ENCODE assay signal across 8 cellular contexts in the genomic region with DNA sequence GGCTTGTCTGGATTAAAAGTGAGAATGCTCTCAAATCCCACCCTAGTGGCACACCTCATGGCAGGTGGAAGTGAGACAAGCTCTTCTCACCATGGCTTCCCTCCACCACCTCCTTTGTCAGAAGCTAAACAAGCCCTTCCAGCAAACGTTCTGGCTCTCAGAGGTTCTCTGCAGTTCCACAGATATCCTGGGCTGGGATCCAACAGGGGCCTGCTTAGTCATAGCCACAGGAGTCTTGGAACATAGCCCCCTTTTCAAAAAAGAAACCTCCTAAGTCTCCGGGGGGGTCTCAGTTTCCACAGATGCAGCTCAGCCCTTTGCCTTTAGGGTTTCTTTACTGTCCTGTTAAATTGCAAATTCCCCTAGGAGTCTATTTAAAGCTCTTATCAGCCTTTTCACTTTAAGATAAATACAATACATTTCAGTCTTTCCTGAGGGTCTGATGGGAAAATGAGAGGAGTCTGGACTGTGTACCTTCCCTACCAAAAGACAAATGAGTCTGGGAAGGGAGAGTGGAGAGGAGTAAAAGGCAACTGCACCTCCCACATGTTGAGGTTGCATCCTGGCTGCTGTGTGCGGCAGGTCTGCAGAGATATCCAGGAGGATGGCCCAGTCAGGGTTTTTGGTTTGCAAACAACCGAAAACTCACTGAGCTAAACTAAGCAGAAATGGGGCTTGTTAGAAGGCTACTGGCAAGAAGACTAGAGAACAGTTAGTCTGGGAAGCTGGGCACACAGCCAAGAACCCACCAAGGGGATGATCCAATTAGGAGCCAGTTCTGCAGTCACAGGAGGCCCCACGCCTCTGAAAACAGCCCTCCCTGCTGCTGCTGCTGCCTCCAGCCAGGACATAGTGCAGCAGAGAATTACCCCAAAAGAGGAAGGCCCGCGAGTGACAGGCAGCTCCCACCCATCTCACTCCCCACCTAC. TPM values are rescaled to one million over a fixed set of nuclear protein-coding genes. Genes with fewer than 3 reads are reported as not detected.
DNase-seq lines count a peak whose midpoint lies in the region; ATAC-seq and TF ChIP-seq lines count a peak whose summit lies in the region.

No MANE protein-coding gene starts in this region.

- peak; percentile 53 for DNase-seq in GM04504 (ENCODE audit: low read depth)
- DNase-seq in RPMI7951 (ENCODE audit: low read depth), result peak; percentile 97
- DNase-seq in foreskin melanocyte, result peak; percentile 5
- peak; percentile 67 for DNase-seq in renal cortical epithelial cell (ENCODE audit: low read depth)
- DNase-seq in NCI-H1048 (lab: John Stamatoyannopoulos, UW), result no peak
- DNase-seq in NCI-H1930 (lab: John Stamatoyannopoulos, UW), result no peak

- ATAC-seq in GM18505 (IDR thresholded peaks at IDR 0.05; ENCODE audit: unreplicated experiment) (no peak), GM21447 (IDR thresholded peaks at IDR 0.05; ENCODE audit: unreplicated experiment) (no peak)

- TF ChIP-seq POLR2A in GM18505 (IDR thresholded peaks at IDR 0.05; ENCODE audit: borderline replicate concordance, extremely low read depth, insufficient read depth, insufficient read length), result no peak

RNA-seq across cellular contexts. Expression of a gene that starts 41.4 kb away (rescaled TPM):
- total RNA-seq in RPMI7951 (2014; rRNA removed; shearing (Covaris generic)), result 11.4 and 12.1 TPM in 2 replicates
- 8.0 and 8.1 TPM in 2 replicates for total RNA-seq in renal cortical epithelial cell

Comparison
In these comparisons a context has a peak if more than half of its experiments do, and no peak if none do; other contexts are left out.
1. DNase-seq: peak in GM04504 (single experiment), RPMI7951 (single experiment), foreskin melanocyte (single experiment) and renal cortical epithelial cell (single experiment); none in NCI-H1048 (single experiment) and NCI-H1930 (0 of 2).